In the genomic region with DNA sequence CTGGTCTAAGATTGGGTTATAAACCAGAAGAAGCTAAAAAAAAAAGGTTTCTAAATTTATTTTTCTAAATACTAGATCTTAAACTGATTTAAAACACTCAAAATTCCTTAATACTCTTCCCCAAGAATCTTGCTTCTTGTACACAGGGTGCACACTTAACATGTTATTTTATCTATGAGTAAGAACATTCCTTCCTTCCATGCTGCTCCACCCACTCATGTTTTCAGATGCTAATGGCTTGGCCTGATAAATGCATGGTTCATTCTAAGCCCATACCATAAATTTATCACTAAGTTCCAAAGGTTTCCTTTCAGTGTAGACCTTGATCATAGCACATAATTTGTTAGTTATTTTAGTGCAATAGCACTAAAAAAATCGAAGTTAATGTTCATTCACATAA, we compare ENCODE assay signal across 2 cellular contexts.
A peak's percentile ranks its signal among the peaks of the same experiment; 100 is the strongest.
TF ChIP-seq lines count a peak whose summit lies in the region.

No MANE protein-coding gene starts in this region.

TF ChIP-seq in SK-N-SH, 30 proteins besides CTCF, POLR2A, EP300 and RAD21:
- TF ChIP-seq MEF2A (IDR thresholded peaks at IDR 0.05; ENCODE audit: borderline replicate concordance, low read depth) (no peak), GABPA (IDR thresholded peaks at IDR 0.05; ENCODE audit: low read depth) (no peak), MXI1 (IDR thresholded peaks at IDR 0.05; ENCODE audit: low read depth, low read length) (no peak), JUND (IDR thresholded peaks at IDR 0.05) (no peak), RXRA (IDR thresholded peaks at IDR 0.05; ENCODE audit: borderline replicate concordance, low read depth) (no peak), RFX5 (IDR thresholded peaks at IDR 0.05; ENCODE audit: low read length) (no peak)
- TF ChIP-seq, protein P1, sequence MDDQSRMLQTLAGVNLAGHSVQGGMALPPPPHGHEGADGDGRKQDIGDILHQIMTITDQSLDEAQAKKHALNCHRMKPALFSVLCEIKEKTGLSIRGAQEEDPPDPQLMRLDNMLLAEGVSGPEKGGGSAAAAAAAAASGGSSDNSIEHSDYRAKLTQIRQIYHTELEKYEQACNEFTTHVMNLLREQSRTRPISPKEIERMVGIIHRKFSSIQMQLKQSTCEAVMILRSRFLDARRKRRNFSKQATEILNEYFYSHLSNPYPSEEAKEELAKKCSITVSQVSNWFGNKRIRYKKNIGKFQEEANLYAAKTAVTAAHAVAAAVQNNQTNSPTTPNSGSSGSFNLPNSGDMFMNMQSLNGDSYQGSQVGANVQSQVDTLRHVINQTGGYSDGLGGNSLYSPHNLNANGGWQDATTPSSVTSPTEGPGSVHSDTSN (IDR thresholded peaks at IDR 0.05) = no peak
- TF ChIP-seq, protein P2, sequence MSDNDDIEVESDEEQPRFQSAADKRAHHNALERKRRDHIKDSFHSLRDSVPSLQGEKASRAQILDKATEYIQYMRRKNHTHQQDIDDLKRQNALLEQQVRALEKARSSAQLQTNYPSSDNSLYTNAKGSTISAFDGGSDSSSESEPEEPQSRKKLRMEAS (IDR thresholded peaks at IDR 0.05; ENCODE audit: low read depth) = no peak
- TF ChIP-seq, protein P3, sequence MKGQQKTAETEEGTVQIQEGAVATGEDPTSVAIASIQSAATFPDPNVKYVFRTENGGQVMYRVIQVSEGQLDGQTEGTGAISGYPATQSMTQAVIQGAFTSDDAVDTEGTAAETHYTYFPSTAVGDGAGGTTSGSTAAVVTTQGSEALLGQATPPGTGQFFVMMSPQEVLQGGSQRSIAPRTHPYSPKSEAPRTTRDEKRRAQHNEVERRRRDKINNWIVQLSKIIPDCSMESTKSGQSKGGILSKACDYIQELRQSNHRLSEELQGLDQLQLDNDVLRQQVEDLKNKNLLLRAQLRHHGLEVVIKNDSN (IDR thresholded peaks at IDR 0.05; ENCODE audit: borderline replicate concordance, low read depth) = no peak
- TF ChIP-seq, protein P4, sequence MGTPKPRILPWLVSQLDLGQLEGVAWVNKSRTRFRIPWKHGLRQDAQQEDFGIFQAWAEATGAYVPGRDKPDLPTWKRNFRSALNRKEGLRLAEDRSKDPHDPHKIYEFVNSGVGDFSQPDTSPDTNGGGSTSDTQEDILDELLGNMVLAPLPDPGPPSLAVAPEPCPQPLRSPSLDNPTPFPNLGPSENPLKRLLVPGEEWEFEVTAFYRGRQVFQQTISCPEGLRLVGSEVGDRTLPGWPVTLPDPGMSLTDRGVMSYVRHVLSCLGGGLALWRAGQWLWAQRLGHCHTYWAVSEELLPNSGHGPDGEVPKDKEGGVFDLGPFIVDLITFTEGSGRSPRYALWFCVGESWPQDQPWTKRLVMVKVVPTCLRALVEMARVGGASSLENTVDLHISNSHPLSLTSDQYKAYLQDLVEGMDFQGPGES (IDR thresholded peaks at IDR 0.05; ENCODE audit: low read depth, low read length) = no peak
- TF ChIP-seq, protein P5, sequence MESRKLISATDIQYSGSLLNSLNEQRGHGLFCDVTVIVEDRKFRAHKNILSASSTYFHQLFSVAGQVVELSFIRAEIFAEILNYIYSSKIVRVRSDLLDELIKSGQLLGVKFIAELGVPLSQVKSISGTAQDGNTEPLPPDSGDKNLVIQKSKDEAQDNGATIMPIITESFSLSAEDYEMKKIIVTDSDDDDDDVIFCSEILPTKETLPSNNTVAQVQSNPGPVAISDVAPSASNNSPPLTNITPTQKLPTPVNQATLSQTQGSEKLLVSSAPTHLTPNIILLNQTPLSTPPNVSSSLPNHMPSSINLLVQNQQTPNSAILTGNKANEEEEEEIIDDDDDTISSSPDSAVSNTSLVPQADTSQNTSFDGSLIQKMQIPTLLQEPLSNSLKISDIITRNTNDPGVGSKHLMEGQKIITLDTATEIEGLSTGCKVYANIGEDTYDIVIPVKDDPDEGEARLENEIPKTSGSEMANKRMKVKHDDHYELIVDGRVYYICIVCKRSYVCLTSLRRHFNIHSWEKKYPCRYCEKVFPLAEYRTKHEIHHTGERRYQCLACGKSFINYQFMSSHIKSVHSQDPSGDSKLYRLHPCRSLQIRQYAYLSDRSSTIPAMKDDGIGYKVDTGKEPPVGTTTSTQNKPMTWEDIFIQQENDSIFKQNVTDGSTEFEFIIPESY (IDR thresholded peaks at IDR 0.05; ENCODE audit: borderline replicate concordance, low read depth) = no peak

TF ChIP-seq in endothelial cell of umbilical vein, 7 proteins besides CTCF, POLR2A, EP300 and RAD21:
- TF ChIP-seq GATA2 (IDR thresholded peaks at IDR 0.05; ENCODE audit: insufficient read depth, insufficient read length, low read depth, low read length) (peak; percentile 10), EZH2 (IDR thresholded peaks at IDR 0.05; ENCODE audit: borderline replicate concordance, low read depth, low read length, severe bottlenecking) (no peak)
